Comparison of ENCODE assay signal across 16 cellular contexts in genomic region chr22:37456351-37456750, GRCh38. TPM values are rescaled to one million over a fixed set of nuclear protein-coding genes. Genes with fewer than 3 reads are reported as not detected.
DNase-seq lines count a peak whose midpoint lies in the region; TF ChIP-seq lines count a peak whose summit lies in the region.
"Had no signal": no experiment of that assay in that cellular context is flagged by ENCODE, and none has a peak within 500 bp of the region (broad histone marks: within the 10 kb centered on the region; RNA-seq: fewer than 3 reads in every experiment).

No MANE protein-coding gene starts in this region.

- H3K4me3 ChIP-seq in ACC112 (ENCODE audit: low read depth, low read length): no peak overlapping the region
- no peak overlapping the region for H3K4me3 ChIP-seq in neural progenitor cell
- no peak overlapping the region for H3K4me3 ChIP-seq in lower leg skin (ENCODE audit: low read depth, poor library complexity, severe bottlenecking)

- no peaks in the 10 kb centered on the region for H3F3A ChIP-seq in neural progenitor cell (ENCODE audit: low read depth)

- H3K4me1 Mint-ChIP-seq in HFFc6 (ENCODE audit: low read depth) (peaks cover 32% of the 10 kb centered on the region), brain (peaks cover 39% of the 10 kb centered on the region), neural progenitor cell (peaks cover 26% of the 10 kb centered on the region)

- H3K9me3 Mint-ChIP-seq in HFFc6: no peaks in the 10 kb centered on the region
- H3K9me3 Mint-ChIP-seq in brain: peaks cover 0 to 5% (median 0%) of the 10 kb centered on the region in 5 experiments
- H3K9me3 Mint-ChIP-seq in neural progenitor cell: peaks cover 2% of the 10 kb centered on the region
- H3K9me3 Mint-ChIP-seq: CD4-positive, CD25-positive, alpha-beta regulatory T cell had no signal

- H3K27ac ChIP-seq in ACC112 (ENCODE audit: low read depth, low read length) (peak overlapping the region; percentile 94), neural progenitor cell (no peak overlapping the region)

- H3K4me2 ChIP-seq in neural progenitor cell: peak overlapping the region; percentile 20

- H3K4me1 ChIP-seq in ACC112 (ENCODE audit: control insufficient read depth, insufficient read depth, low read length, unreplicated experiment): peaks cover 28% of the 10 kb centered on the region
- peaks cover 7% of the 10 kb centered on the region for H3K4me1 ChIP-seq in neural progenitor cell

- WGBS in lower leg skin, 2 donors: 65 to 73% methylated on average over 17 of the region's 17 CpGs

- peak overlapping the region; percentile 10; the same call in 1 of the 2 replicates for H3K27ac Mint-ChIP-seq in HFFc6
- peak overlapping the region in 3 of 5 experiments; percentile 11 to 32 (median 28) for H3K27ac Mint-ChIP-seq in brain
- H3K27ac Mint-ChIP-seq in neural progenitor cell: no peak overlapping the region
- H3K27ac Mint-ChIP-seq: IgD-negative memory B cell had no signal

- H3K79me2 ChIP-seq in ACC112 (ENCODE audit: control insufficient read depth, insufficient read depth, low read length, unreplicated experiment) (no peaks in the 10 kb centered on the region), neural progenitor cell (ENCODE audit: low read depth) (no peaks in the 10 kb centered on the region)

- no peak for DNase-seq in HFFc6
- DNase-seq in neural progenitor cell (ENCODE audit: low spot score): no peak
- DNase-seq in ecto neural progenitor cell (ENCODE audit: low spot score): no peak
- DNase-seq in lower leg skin (ENCODE audit: low spot score in 2 of 2): no peak
- no peak for DNase-seq in SKM-1 treated with dmso at 0.1 percent for 144 hours (lab: John Stamatoyannopoulos, UW; ENCODE audit: unreplicated experiment)
- DNase-seq: ACHN; CD4-positive, CD25-positive, alpha-beta regulatory T cell; DMS53; NCI-H187 treated with DMSO at 0.1 percent for 48 hours; NCI-H345; NCI-H526 treated with DMSO at 0.1 percent for 48 hours had no signal

- intact Hi-C loops in lower leg skin (cut with DNase I; ENCODE audit: low total_unique reads): loop anchor here (2.0 kb wide), 1 partner anchor 140 kb away; no protein-coding TSS in a partner anchor

- no peaks in the 10 kb centered on the region for H3K27me3 ChIP-seq in ACC112 (ENCODE audit: insufficient read depth, low read length)
- peaks cover 8% of the 10 kb centered on the region for H3K27me3 ChIP-seq in neural progenitor cell

- TF ChIP-seq CTCF in HFFc6 (IDR thresholded peaks at IDR 0.05) (no peak), brain (conservative IDR thresholded peaks at IDR 0.05) (no peak), neural progenitor cell (IDR thresholded peaks at IDR 0.05) (no peak), lower leg skin (IDR thresholded peaks at IDR 0.05) (no peak)

- H3K36me3 Mint-ChIP-seq in HFFc6 (ENCODE audit: low read depth) (peaks cover 3% of the 10 kb centered on the region), brain (no peaks in the 10 kb centered on the region), neural progenitor cell (no peaks in the 10 kb centered on the region)

- H4K20me1 ChIP-seq in neural progenitor cell (ENCODE audit: low read depth): peaks cover 3% of the 10 kb centered on the region

- no peaks in the 10 kb centered on the region for H3K9me3 ChIP-seq in neural progenitor cell (ENCODE audit: low read depth)

- H3K36me3 ChIP-seq in ACC112 (ENCODE audit: insufficient read depth, low read length) (no peaks in the 10 kb centered on the region), neural progenitor cell (no peaks in the 10 kb centered on the region)

- H3K27me3 Mint-ChIP-seq in HFFc6 (ENCODE audit: insufficient read depth) (peaks cover 11% of the 10 kb centered on the region), brain (peaks cover 15% of the 10 kb centered on the region), neural progenitor cell (ENCODE audit: insufficient read depth, low read depth) (peaks cover 17% of the 10 kb centered on the region)
- H3K27me3 Mint-ChIP-seq: CD4-positive, CD25-positive, alpha-beta regulatory T cell; IgD-negative memory B cell had no signal

- H3K4me3 Mint-ChIP-seq in HFFc6: no peak overlapping the region
- no peak overlapping the region for H3K4me3 Mint-ChIP-seq in brain
- no peak overlapping the region for H3K4me3 Mint-ChIP-seq in neural progenitor cell
- H3K4me3 Mint-ChIP-seq: CD4-positive, CD25-positive, alpha-beta regulatory T cell; IgD-negative memory B cell had no signal

- H3K9ac ChIP-seq in neural progenitor cell: no peak overlapping the region

- no peak for TF ChIP-seq POLR2A in lower leg skin (IDR thresholded peaks at IDR 0.05)

- H2AFZ ChIP-seq in ACC112 (ENCODE audit: low read length, unreplicated experiment): no peak overlapping the region
- no peak overlapping the region for H2AFZ ChIP-seq in neural progenitor cell (replicated peaks)

RNA-seq across cellular contexts. Expression of gene ELFN2, which starts 29.1 kb away (rescaled TPM):
- 1 to 10 TPM; 1.2 to 5.8 (median 1.4) TPM for total RNA-seq in HFFc6 (2021; fragmentation: NEBNext Ultra II Directional; extraction: Animal tissue kit (Norgen Biotek cat#: 25700))
- 3.7 TPM for polyA plus RNA-seq in brain (ENCODE audit: insufficient read depth, low read depth, low replicate concordance)
- total RNA-seq in neural progenitor cell (ENCODE audit: low replicate concordance) (0.82 and 1.1 TPM in 2 replicates), lower leg skin (1 to 10 TPM in 2 of 4 donors, under 1 TPM in 2; 0.26 to 1.5 (median 0.82) TPM)
- total RNA-seq: HT-29 had no signal
- polyA plus RNA-seq: CD4-positive, CD25-positive, alpha-beta regulatory T cell; IgD-negative memory B cell had no signal

RNA-seq across cellular contexts. Expression of gene MFNG, which starts 29.8 kb away (rescaled TPM):
- not detected for total RNA-seq in HFFc6 (2021; fragmentation: NEBNext Ultra II Directional; extraction: Animal tissue kit (Norgen Biotek cat#: 25700))
- polyA plus RNA-seq in brain (ENCODE audit: insufficient read depth, low read depth, low replicate concordance): 6.8 TPM
- 2.3 and 10.6 TPM in 2 replicates for total RNA-seq in neural progenitor cell (ENCODE audit: low replicate concordance)
- total RNA-seq in lower leg skin: 10 to 100 TPM in 1 of 4 donors, 1 to 10 TPM in 3; 5.7 to 13.0 (median 6.3) TPM
- total RNA-seq: RPMI7951 had no signal
